ENCODE assay signal across 1 cellular context in the genomic region with DNA sequence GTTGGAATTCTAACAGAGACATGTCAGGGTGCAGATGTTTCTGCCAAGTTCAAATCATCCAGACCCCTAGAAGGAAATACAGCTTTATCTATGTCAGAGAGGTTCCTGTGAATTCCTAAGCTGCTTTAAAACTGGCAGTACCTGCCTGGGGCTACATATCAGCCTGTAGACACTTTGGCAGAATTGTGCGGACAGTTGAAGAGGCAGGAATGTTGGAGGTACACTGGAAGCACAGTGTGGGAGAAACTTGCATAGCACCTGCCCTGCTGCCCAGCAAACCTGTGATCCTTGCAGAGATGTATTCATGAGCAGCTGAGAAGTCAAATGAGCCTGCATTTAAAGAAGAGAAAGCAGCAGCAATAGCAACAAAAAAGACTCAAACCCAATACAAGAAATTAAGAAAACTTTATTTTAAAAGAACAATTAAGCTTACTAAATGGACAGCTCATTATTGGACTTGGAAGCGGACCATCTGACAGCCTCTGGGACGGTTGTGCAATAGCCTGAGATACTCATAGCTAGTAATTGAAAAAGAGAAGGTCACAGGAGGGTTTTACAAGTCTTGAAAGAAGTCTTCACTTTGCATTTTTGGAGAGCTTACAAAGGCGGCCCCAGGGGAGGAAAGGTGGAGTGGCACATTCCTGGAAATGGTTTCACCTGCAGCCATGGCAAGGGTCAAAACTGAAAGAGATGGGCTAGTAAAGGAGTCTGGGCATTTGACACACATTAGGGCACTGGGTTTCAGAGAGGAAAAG.
TF ChIP-seq lines count a peak whose summit lies in the region.

No MANE protein-coding gene starts in this region.

TF ChIP-seq in GM23338, 12 proteins besides CTCF, POLR2A, EP300 and RAD21 (continued from another document):
- TF ChIP-seq CREB1 (CRISPR knock-in tag; IDR thresholded peaks at IDR 0.05; ENCODE audit: low read depth) (no peak), EZH2phosphoT487 (IDR thresholded peaks at IDR 0.05; ENCODE audit: unreplicated experiment) (no peak)
